Comparison of ENCODE assay signal across 11 cellular contexts in the genomic region with DNA sequence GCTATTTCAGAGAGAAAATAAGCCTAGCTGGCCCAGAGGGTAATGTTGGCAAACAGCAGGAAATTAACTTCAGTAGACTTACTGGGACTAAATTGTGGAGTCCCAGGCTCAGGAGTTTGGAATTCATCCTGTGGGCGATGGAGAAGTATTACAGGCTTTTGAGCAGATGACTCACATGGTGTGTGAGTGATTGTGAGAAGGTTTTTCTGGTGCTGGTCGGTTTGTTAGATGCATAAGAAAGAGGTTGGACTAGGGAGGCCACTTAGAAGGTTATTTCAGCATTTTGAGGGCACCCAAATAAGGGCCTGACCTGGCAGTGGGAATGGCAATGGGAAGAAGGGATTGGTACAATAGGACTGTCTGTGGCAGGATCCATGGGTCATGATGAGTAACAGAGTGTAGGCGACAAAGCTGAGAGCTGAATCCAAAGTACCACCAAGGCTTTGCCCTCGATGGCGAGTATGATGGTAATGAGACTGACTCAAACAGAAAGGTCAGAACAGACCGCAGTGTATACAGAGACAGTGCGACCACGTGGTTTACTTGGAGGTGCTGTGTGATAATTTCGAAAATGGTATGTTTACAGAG.
DNase-seq lines count a peak whose midpoint lies in the region; ATAC-seq, FAIRE-seq and TF ChIP-seq lines count a peak whose summit lies in the region.
"Had no signal": no experiment of that assay in that cellular context is flagged by ENCODE, and none has a peak within 500 bp of the region (broad histone marks: within the 10 kb centered on the region; RNA-seq: fewer than 3 reads in every experiment).

No MANE protein-coding gene starts in this region.

- peak overlapping the region; percentile 74 for H3K4me2 ChIP-seq in astrocyte (ENCODE audit: low read length)

- H3K27me3 Mint-ChIP-seq in astrocyte (ENCODE audit: low read depth, unreplicated experiment) (no peaks in the 10 kb centered on the region), osteocyte (ENCODE audit: unreplicated experiment) (no peaks in the 10 kb centered on the region), type B pancreatic cell (no peaks in the 10 kb centered on the region)

- no peaks in the 10 kb centered on the region for H3K9me3 ChIP-seq in astrocyte (ENCODE audit: insufficient read depth, low read depth, low read length)

- peak; percentile 98 for DNase-seq in astrocyte (ENCODE audit: low read depth)
- no peak for DNase-seq in osteocyte (ENCODE audit: extremely low spot score, unreplicated experiment)
- no peak for DNase-seq in type B pancreatic cell (ENCODE audit: extremely low spot score, unreplicated experiment)
- DNase-seq in activated CD4-positive, alpha-beta T cell treated with anti-CD3 and anti-CD28 coated beads for 48 hours, result no peak
- no peak for DNase-seq in occipital lobe (lab: John Stamatoyannopoulos, UW)
- no peak for DNase-seq in cerebellar nuclear complex (lab: John Stamatoyannopoulos, UW)
- DNase-seq: aorta; stimulated activated CD4-positive, alpha-beta T cell treated with anti-CD3 and anti-CD28 coated beads, Interleukin-4, amount 100 ng/mL, for 24 hours had no signal

- no peaks in the 10 kb centered on the region for H3K36me3 ChIP-seq in astrocyte (ENCODE audit: insufficient read depth, low read length)

- H3K27ac Mint-ChIP-seq in astrocyte (ENCODE audit: unreplicated experiment), result peak overlapping the region; percentile 92
- H3K27ac Mint-ChIP-seq in osteocyte (ENCODE audit: unreplicated experiment), result peak overlapping the region; percentile 19
- H3K27ac Mint-ChIP-seq in type B pancreatic cell, result no peak overlapping the region

- H3K27ac ChIP-seq in astrocyte (ENCODE audit: low read depth, low read length), result peak overlapping the region; percentile 89

- TF ChIP-seq CTCF in astrocyte (IDR thresholded peaks at IDR 0.05; ENCODE audit: insufficient read depth, low read depth, low read length) (no peak), osteocyte (IDR thresholded peaks at IDR 0.05) (peak; percentile 17), type B pancreatic cell (conservative IDR thresholded peaks at IDR 0.05) (no peak)

- H3K4me3 Mint-ChIP-seq in astrocyte (ENCODE audit: unreplicated experiment) (no peak overlapping the region), osteocyte (ENCODE audit: unreplicated experiment) (no peak overlapping the region), type B pancreatic cell (no peak overlapping the region)

- H3K4me1 Mint-ChIP-seq in astrocyte (ENCODE audit: low read depth, unreplicated experiment) (peaks cover 27% of the 10 kb centered on the region), osteocyte (ENCODE audit: unreplicated experiment) (peaks cover 19% of the 10 kb centered on the region), type B pancreatic cell (ENCODE audit: unreplicated experiment) (no peaks in the 10 kb centered on the region)

- H3K4me1 ChIP-seq in astrocyte (ENCODE audit: insufficient read depth, low read length), result peaks cover 22% of the 10 kb centered on the region

- peak overlapping the region; percentile 52 for H3K9ac ChIP-seq in astrocyte (ENCODE audit: low read length)

- H3K79me2 ChIP-seq in astrocyte (ENCODE audit: insufficient read depth, low read length), result no peaks in the 10 kb centered on the region

- H3K36me3 Mint-ChIP-seq in astrocyte (ENCODE audit: low read depth, unreplicated experiment) (no peaks in the 10 kb centered on the region), osteocyte (ENCODE audit: unreplicated experiment) (no peaks in the 10 kb centered on the region), type B pancreatic cell (peaks cover 7% of the 10 kb centered on the region)

- H3K27me3 ChIP-seq in astrocyte (ENCODE audit: insufficient read depth, low read length), result no peaks in the 10 kb centered on the region

- peak overlapping the region; percentile 24 for H3K4me3 ChIP-seq in astrocyte (ENCODE audit: insufficient read depth, low read depth, low read length)
- H3K4me3 ChIP-seq: K562 had no signal

- ATAC-seq in GM18907 (IDR thresholded peaks at IDR 0.05; ENCODE audit: unreplicated experiment), result peak; percentile 54
- peak; percentile 98 for ATAC-seq in HG02885 (IDR thresholded peaks at IDR 0.05; ENCODE audit: poor library complexity, unreplicated experiment)
- ATAC-seq: K562 had no signal

- H4K20me1 ChIP-seq in astrocyte (ENCODE audit: insufficient read depth, low read length), result no peaks in the 10 kb centered on the region

- FAIRE-seq in astrocyte (lab: Jason Lieb, UNC), result peak; percentile 99
- FAIRE-seq: K562 had no signal

- H3K9me3 Mint-ChIP-seq in astrocyte (ENCODE audit: unreplicated experiment), result no peaks in the 10 kb centered on the region
- H3K9me3 Mint-ChIP-seq in osteocyte (ENCODE audit: unreplicated experiment), result no peaks in the 10 kb centered on the region
- H3K9me3 Mint-ChIP-seq in type B pancreatic cell, result peaks cover 4% of the 10 kb centered on the region

- peak overlapping the region; percentile 6 for H2AFZ ChIP-seq in astrocyte (ENCODE audit: low read depth, low read length)
